26 cellular contexts compared by ENCODE assay signal in genomic region chr10:37496061-37496460, GRCh38.
"Had no signal": no experiment of that assay in that cellular context is flagged by ENCODE, and none has a peak within 500 bp of the region (broad histone marks: within the 10 kb centered on the region; RNA-seq: fewer than 3 reads in every experiment).

No MANE protein-coding gene starts in this region.

- H2AFZ ChIP-seq: PC-9 had no signal

- ATAC-seq: Panc1, Right ventricle myocardium inferior, SK-N-SH treated with all-trans-retinoic acid at 6 μM for 48 hours had no signal

- H3K4me3 ChIP-seq: MG63, PC-9, SJCRH30, SK-N-MC had no signal

- DNase-seq: MG63, NCI-H1048, NCI-H1092 treated with DMSO at 0.1 percent for 48 hours, NCI-H1105 treated with DMSO at 0.1 percent for 48 hours, NCI-H1436, NCI-H146, NCI-H1694, NCI-H187, NCI-H1930, NCI-H2029 treated with DMSO at 0.1 percent for 48 hours, NCI-H2081 treated with DMSO at 0.1 percent for 48 hours, NCI-H2107, NCI-H2171, NCI-H226, NCI-H446 treated with DMSO at 0.1 percent for 48 hours, NCI-H510A, NCI-H69, PC-9, SHP77, SIG-M5 had no signal

- H3K4me2 ChIP-seq: PC-9 had no signal

- H3K27me3 ChIP-seq: MG63, SJCRH30 had no signal

- H3K27ac ChIP-seq: PC-9, RWPE1, SJCRH30, SK-N-MC had no signal

- H3K9me3 ChIP-seq: MG63, SJCRH30 had no signal

- H3K36me3 ChIP-seq: MG63, SJCRH30 had no signal
